In the genomic region with DNA sequence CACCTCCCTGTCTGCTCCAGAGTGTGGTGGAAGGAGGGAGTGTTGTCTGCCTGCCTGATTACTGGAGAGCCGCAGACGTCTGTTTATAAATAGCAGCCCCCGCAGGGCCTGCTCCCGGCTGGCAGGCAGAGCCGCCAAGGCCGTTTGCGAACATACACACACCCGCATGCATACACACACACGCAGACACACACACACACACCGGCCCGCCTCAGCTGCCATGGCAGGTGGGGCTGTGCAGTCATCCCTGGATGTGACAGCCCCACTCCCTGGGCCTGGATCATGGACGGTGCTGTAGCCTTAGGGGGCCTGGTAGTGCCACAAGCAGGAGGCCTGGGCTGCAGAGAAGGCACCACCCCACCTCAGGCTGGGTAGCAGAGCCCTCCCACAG, we compare ENCODE assay signal across 20 cellular contexts. TPM values are rescaled to one million over a fixed set of nuclear protein-coding genes. Genes with fewer than 3 reads are reported as not detected.
DNase-seq lines count a peak whose midpoint lies in the region; ATAC-seq, FAIRE-seq and TF ChIP-seq lines count a peak whose summit lies in the region.
"Had no signal": no experiment of that assay in that cellular context is flagged by ENCODE, and none has a peak within 500 bp of the region (broad histone marks: within the 10 kb centered on the region; RNA-seq: fewer than 3 reads in every experiment).

No MANE protein-coding gene starts in this region.

- H3K36me3 Mint-ChIP-seq in brain, result no peaks in the 10 kb centered on the region
- H3K36me3 Mint-ChIP-seq: activated naive CD8-positive, alpha-beta T cell treated with anti-CD3 and anti-CD28 coated beads, Interleukin-2, amount 10 ng/mL, durations not matched to agents 7 days and 5 days; naive B cell; stimulated activated memory B cell treated with anti-CD40 and anti-IgM and Interleukin-4, amounts not matched to agents 10 μg/mL and 1 μg/mL and 100 μg/mL, for 72 hours had no signal

- H4K5ac ChIP-seq in mesendoderm (ENCODE audit: low read length), result no peak overlapping the region

- no peak for TF ChIP-seq RAD21 in SK-N-SH (IDR thresholded peaks at IDR 0.05; ENCODE audit: low read length)

- no peak for TF ChIP-seq CTCF in SK-N-SH (IDR thresholded peaks at IDR 0.05)
- no peak for TF ChIP-seq CTCF in brain (conservative IDR thresholded peaks at IDR 0.05)
- no peak for TF ChIP-seq CTCF in kidney (IDR thresholded peaks at IDR 0.05; ENCODE audit: borderline replicate concordance, extremely low read depth, insufficient read depth)

- peaks cover 22% of the 10 kb centered on the region for H3K4me1 Mint-ChIP-seq in brain
- H3K4me1 Mint-ChIP-seq: activated naive CD8-positive, alpha-beta T cell treated with anti-CD3 and anti-CD28 coated beads, Interleukin-2, amount 10 ng/mL, durations not matched to agents 7 days and 5 days had no signal

- no peak overlapping the region for H3K4me3 Mint-ChIP-seq in brain
- H3K4me3 Mint-ChIP-seq: activated naive CD8-positive, alpha-beta T cell treated with anti-CD3 and anti-CD28 coated beads, Interleukin-2, amount 10 ng/mL, durations not matched to agents 7 days and 5 days; effector memory CD8-positive, alpha-beta T cell; stimulated activated memory B cell treated with anti-CD40 and anti-IgM and Interleukin-4, amounts not matched to agents 10 μg/mL and 1 μg/mL and 100 μg/mL, for 72 hours had no signal

- no peak overlapping the region for H3K4me3 ChIP-seq in SK-N-SH (ENCODE audit: low read depth in 2 of 2, low read length in 1 of 2)
- no peak overlapping the region for H3K4me3 ChIP-seq in kidney (ENCODE audit: low read length in 2 of 2)
- no peak overlapping the region for H3K4me3 ChIP-seq in mesendoderm (ENCODE audit: low read length)
- H3K4me3 ChIP-seq: A549, left lung had no signal

- peaks cover 0 to 14% of the 10 kb centered on the region in 2 experiments; a peak in 1 of 4 replicates for H3K4me1 ChIP-seq in SK-N-SH (ENCODE audit: control insufficient read depth in 1 of 2, insufficient read depth in 2 of 2, low read depth in 1 of 2, low read length in 1 of 2)
- no peaks in the 10 kb centered on the region for H3K4me1 ChIP-seq in kidney (ENCODE audit: control insufficient read depth in 1 of 2, insufficient read depth in 1 of 2, low read depth in 1 of 2, low read length in 2 of 2)
- no peaks in the 10 kb centered on the region for H3K4me1 ChIP-seq in mesendoderm (ENCODE audit: control insufficient read depth, low read depth, low read length)

- CTCF ChIA-PET in SK-N-SH (lab: Yijun Ruan, JAX), result interaction anchor here (1.3 kb wide), 1 partner anchor 152 kb away, joined by 4 read pairs; no protein-coding TSS in a partner anchor

- no peak overlapping the region for H2BK5ac ChIP-seq in mesendoderm (ENCODE audit: low read length)

- H3K4ac ChIP-seq in mesendoderm (ENCODE audit: low read depth, low read length), result no peak overlapping the region

- no peak overlapping the region for H3K23ac ChIP-seq in mesendoderm (ENCODE audit: low read length)

- H3F3A ChIP-seq in SK-N-SH (replicated peaks; ENCODE audit: insufficient read depth), result no peaks in the 10 kb centered on the region

- no peaks in the 10 kb centered on the region for H3K27me3 Mint-ChIP-seq in brain
- H3K27me3 Mint-ChIP-seq: activated naive CD8-positive, alpha-beta T cell treated with anti-CD3 and anti-CD28 coated beads, Interleukin-2, amount 10 ng/mL, durations not matched to agents 7 days and 5 days had no signal

- no peaks in the 10 kb centered on the region for H3K79me2 ChIP-seq in SK-N-SH (ENCODE audit: insufficient read depth)
- H3K79me2 ChIP-seq in mesendoderm (ENCODE audit: control insufficient read depth, insufficient read depth, low read length), result no peaks in the 10 kb centered on the region

- H2BK15ac ChIP-seq in mesendoderm (replicated peaks; ENCODE audit: low read depth), result no peak overlapping the region

- H4K8ac ChIP-seq in mesendoderm (ENCODE audit: low read depth, low read length), result no peak overlapping the region

- H3K9ac ChIP-seq in SK-N-SH (no peak overlapping the region), kidney (ENCODE audit: low read length in 2 of 2) (no peak overlapping the region), mesendoderm (ENCODE audit: low read length) (no peak overlapping the region)

- H3K9me3 Mint-ChIP-seq in brain, result no peaks in the 10 kb centered on the region
- H3K9me3 Mint-ChIP-seq: activated naive CD8-positive, alpha-beta T cell treated with anti-CD3 and anti-CD28 coated beads, Interleukin-2, amount 10 ng/mL, durations not matched to agents 7 days and 5 days; effector memory CD8-positive, alpha-beta T cell; naive B cell; stimulated activated memory B cell treated with anti-CD40 and anti-IgM and Interleukin-4, amounts not matched to agents 10 μg/mL and 1 μg/mL and 100 μg/mL, for 72 hours had no signal

- DNase-seq in SK-N-SH (peak; percentile 60), kidney (peak; percentile 63), superior temporal gyrus (ENCODE audit: extremely low spot score) (peak; percentile 52), mesendoderm (no peak), DMS53 treated with DMSO at 0.1 percent for 48 hours (lab: John Stamatoyannopoulos, UW; ENCODE audit: unreplicated experiment) (no peak)
- DNase-seq: activated naive CD8-positive, alpha-beta T cell treated with anti-CD3 and anti-CD28 coated beads, Interleukin-2, amount 10 ng/mL, durations not matched to agents 7 days and 5 days; effector memory CD8-positive, alpha-beta T cell; Karpas-422; naive B cell; NCI-H1417 treated with DMSO at 0.1 percent for 48 hours; NK-92 treated with Interleukin-12 subunit alpha and Interleukin-12 subunit beta, amount 100 ng/mL, for 24 hours had no signal

- H3K4me2 ChIP-seq in SK-N-SH (no peak overlapping the region), mesendoderm (ENCODE audit: low read length) (no peak overlapping the region)
- H3K4me2 ChIP-seq: A549 had no signal

- H2AK5ac ChIP-seq in mesendoderm (ENCODE audit: low read length), result no peak overlapping the region

- ATAC-seq in SK-N-SH treated with all-trans-retinoic acid at 6 μM for 48 hours (no peak), HG02571 (IDR thresholded peaks at IDR 0.05; ENCODE audit: unreplicated experiment) (no peak)
- ATAC-seq: A549; effector memory CD8-positive, alpha-beta T cell; stimulated activated memory B cell treated with anti-CD40 and anti-IgM and Interleukin-4, amounts not matched to agents 10 μg/mL and 1 μg/mL and 100 μg/mL, for 72 hours had no signal

- H3K36me3 ChIP-seq in SK-N-SH (replicated peaks in 1 of 2; ENCODE audit: control insufficient read depth in 1 of 2, insufficient read depth in 2 of 2, low read length in 1 of 2) (no peaks in the 10 kb centered on the region), kidney (ENCODE audit: control insufficient read depth in 1 of 2, insufficient read depth in 2 of 2, low read length in 2 of 2) (no peaks in the 10 kb centered on the region), mesendoderm (ENCODE audit: control insufficient read depth, insufficient read depth, low read length) (no peaks in the 10 kb centered on the region)

- 50% methylated on average over 2 of the region's 12 CpGs for WGBS in SK-N-SH (ENCODE audit: low lambda C conversion rate)
- no CpG with 5 or more reads among the region's 12 CpGs for WGBS in mesendoderm (ENCODE audit: extremely low coverage, insufficient coverage, low lambda C conversion rate)

- no peak for FAIRE-seq in kidney (lab: Jason Lieb, UNC)
- FAIRE-seq: A549, H1 had no signal

- POLR2A ChIA-PET in SK-N-SH (lab: Yijun Ruan, JAX), result no interaction called here

- H3K27ac Mint-ChIP-seq in brain, result peak overlapping the region in 3 of 5 experiments; percentile 34 to 86 (median 70)
- H3K27ac Mint-ChIP-seq: activated naive CD8-positive, alpha-beta T cell treated with anti-CD3 and anti-CD28 coated beads, Interleukin-2, amount 10 ng/mL, durations not matched to agents 7 days and 5 days; effector memory CD8-positive, alpha-beta T cell; naive B cell; stimulated activated memory B cell treated with anti-CD40 and anti-IgM and Interleukin-4, amounts not matched to agents 10 μg/mL and 1 μg/mL and 100 μg/mL, for 72 hours had no signal

- H3K27me3 ChIP-seq in SK-N-SH (ENCODE audit: insufficient read depth), result no peaks in the 10 kb centered on the region
- H3K27me3 ChIP-seq in mesendoderm (ENCODE audit: insufficient read depth, low read length, poor library complexity), result no peaks in the 10 kb centered on the region
- H3K27me3 ChIP-seq: left lung had no signal

- H3K9me2 ChIP-seq in SK-N-SH, result no peaks in the 10 kb centered on the region

- no peak overlapping the region for H2BK120ac ChIP-seq in mesendoderm (ENCODE audit: low read depth, low read length)

- H4K20me1 ChIP-seq in SK-N-SH (ENCODE audit: insufficient read depth), result no peaks in the 10 kb centered on the region

- H3K27ac ChIP-seq in SK-N-SH (ENCODE audit: low read depth in 2 of 2, low read length in 1 of 2) (no peak overlapping the region; a peak in 1 of 4 replicates), kidney (ENCODE audit: low read depth in 2 of 2, low read length in 2 of 2) (no peak overlapping the region), mesendoderm (ENCODE audit: low read depth, low read length) (no peak overlapping the region)
- H3K27ac ChIP-seq: A549, left lung had no signal

- H3K9me3 ChIP-seq in SK-N-SH (no peaks in the 10 kb centered on the region), kidney (ENCODE audit: control insufficient read depth in 1 of 2, low read length in 2 of 2) (no peaks in the 10 kb centered on the region)
- H3K9me3 ChIP-seq: A549, left lung had no signal

- H3K79me1 ChIP-seq in mesendoderm (ENCODE audit: low read length), result no peaks in the 10 kb centered on the region

- H2AFZ ChIP-seq in SK-N-SH (ENCODE audit: low read depth), result no peak overlapping the region

- no peak for TF ChIP-seq EP300 in SK-N-SH (IDR thresholded peaks at IDR 0.05; ENCODE audit: borderline replicate concordance in 1 of 2, low read depth in 1 of 2, low read length in 1 of 2)

- no peak overlapping the region for H3K18ac ChIP-seq in mesendoderm (ENCODE audit: low read length)

- H3K56ac ChIP-seq in mesendoderm (ENCODE audit: low read length), result no peak overlapping the region

- intact Hi-C loops in kidney (cut with DNase I), result no loop called here

RNA-seq across cellular contexts. Expression of a gene that starts 20.4 kb away (rescaled TPM):
- polyA plus RNA-seq in SK-N-SH (2012; rRNA removed), result 8.5 and 9.7 TPM in 2 replicates
- polyA plus RNA-seq in SK-N-SH (2012; cell fraction: cytosol; rRNA removed), result 4.9 and 8.5 TPM in 2 replicates
- polyA plus RNA-seq in SK-N-SH (2012; cell fraction: nucleus; rRNA removed), result 16.4 and 17.9 TPM in 2 replicates
- 45.3 TPM for polyA plus RNA-seq in brain (ENCODE audit: insufficient read depth, low read depth, low replicate concordance)
- 15.9 TPM for total RNA-seq in kidney
- polyA plus RNA-seq in kidney (ENCODE audit: insufficient read depth, low read depth, low replicate concordance), result 14.5 TPM
- 1.5 TPM for polyA plus RNA-seq in mesendoderm (2013, experiment 1 of 2)
- 1.5 TPM for polyA plus RNA-seq in mesendoderm (2013, experiment 2 of 2)

RNA-seq across cellular contexts. Expression of a gene that starts 23.8 kb away (rescaled TPM):
- polyA plus RNA-seq in SK-N-SH (2012; rRNA removed) (0.10 and 0.18 TPM in 2 replicates), brain (ENCODE audit: insufficient read depth, low read depth, low replicate concordance) (142 TPM), kidney (ENCODE audit: insufficient read depth, low read depth, low replicate concordance) (1.1 TPM)
- polyA plus RNA-seq in SK-N-SH (2012; cell fraction: cytosol; rRNA removed), result 0.23 and 0.29 TPM in 2 replicates
- 1.1 and 1.5 TPM in 2 replicates for polyA plus RNA-seq in SK-N-SH (2012; cell fraction: nucleus; rRNA removed)
- total RNA-seq in kidney, result 4.2 TPM
- polyA plus RNA-seq in mesendoderm (2013, experiment 1 of 2), result 4.7 TPM
- 4.6 TPM for polyA plus RNA-seq in mesendoderm (2013, experiment 2 of 2)

RNA-seq across cellular contexts. Expression of a gene that starts 37.9 kb away (rescaled TPM):
- 0.02 and 0.23 TPM in 2 replicates for polyA plus RNA-seq in SK-N-SH (2012; rRNA removed)
- polyA plus RNA-seq in SK-N-SH (2012; cell fraction: cytosol; rRNA removed), result 0.03 and 0.16 TPM in 2 replicates
- polyA plus RNA-seq in SK-N-SH (2012; cell fraction: nucleus; rRNA removed), result 0.08 and 0.15 TPM in 2 replicates
- polyA plus RNA-seq in brain (ENCODE audit: insufficient read depth, low read depth, low replicate concordance), result 1.3 TPM
- total RNA-seq in kidney, result 9.1 TPM
- polyA plus RNA-seq in kidney (ENCODE audit: insufficient read depth, low read depth, low replicate concordance), result 2.2 TPM
- 0.88 TPM for polyA plus RNA-seq in mesendoderm (2013, experiment 1 of 2)
- 1.0 TPM for polyA plus RNA-seq in mesendoderm (2013, experiment 2 of 2)
- total RNA-seq: activated naive CD8-positive, alpha-beta T cell treated with anti-CD3 and anti-CD28 coated beads, Interleukin-2, amount 10 ng/mL, durations not matched to agents 7 days and 5 days; posterior vena cava; T-helper 1 cell treated with Interleukin-12 subunit alpha and Interleukin-12 subunit beta and Interleukin-4 antibody, amounts not matched to agents 30 ng/mL and 1 ng/mL, for 36 hours had no signal

RNA-seq across cellular contexts. Expression of a gene that starts 53.3 kb away (rescaled TPM):
- polyA plus RNA-seq in SK-N-SH (2012; rRNA removed) (13.0 and 13.6 TPM in 2 replicates), brain (ENCODE audit: insufficient read depth, low read depth, low replicate concordance) (76.0 TPM), kidney (ENCODE audit: insufficient read depth, low read depth, low replicate concordance) (16.7 TPM)
- polyA plus RNA-seq in SK-N-SH (2012; cell fraction: cytosol; rRNA removed), result 6.2 and 9.7 TPM in 2 replicates
- polyA plus RNA-seq in SK-N-SH (2012; cell fraction: nucleus; rRNA removed), result 49.6 and 65.3 TPM in 2 replicates
- total RNA-seq in kidney, result 37.0 TPM
- polyA plus RNA-seq in mesendoderm (2013, experiment 1 of 2), result 27.9 TPM
- polyA plus RNA-seq in mesendoderm (2013, experiment 2 of 2), result 27.3 TPM

Comparison
In these comparisons a context has a peak if more than half of its experiments do, and no peak if none do; other contexts are left out.
1. DNase-seq: peak in SK-N-SH (single experiment), kidney (single experiment) and superior temporal gyrus (single experiment); none in mesendoderm (single experiment) and DMS53 treated with DMSO at 0.1 percent for 48 hours (single experiment).
2. RNA of a gene that starts 23.8 kb away (polyA plus RNA-seq): 142 TPM in brain (single experiment); 1.1 TPM in kidney (single experiment) and 0.10 to 1.5 TPM in SK-N-SH; every median in the first group is over 10 times any median in the second.